In genomic region chr21:45548711-45549491, GRCh38 we compare ENCODE assay signal across 16 cellular contexts. TPM values are rescaled to one million over a fixed set of nuclear protein-coding genes. Genes with fewer than 3 reads are reported as not detected.
DNase-seq lines count a peak whose midpoint lies in the region; ATAC-seq, FAIRE-seq and TF ChIP-seq lines count a peak whose summit lies in the region.
"Had no signal": no experiment of that assay in that cellular context is flagged by ENCODE, and none has a peak within 500 bp of the region (broad histone marks: within the 10 kb centered on the region; RNA-seq: fewer than 3 reads in every experiment).

No MANE protein-coding gene starts in this region.

- peak; percentile 1 for DNase-seq in activated CD4-positive, alpha-beta T cell treated with anti-CD3 and anti-CD28 coated beads for 36 hours
- no peak for DNase-seq in activated CD4-positive, alpha-beta T cell treated with anti-CD3 and anti-CD28 coated beads for 1 hour
- DNase-seq in NCI-H2227 treated with DMSO at 0.1 percent for 48 hours (lab: John Stamatoyannopoulos, UW) (peak; percentile 11), hepatocyte (ENCODE audit: low spot score) (peak; percentile 57), posterior vena cava (ENCODE audit: low spot score) (peak; percentile 42), AG08395 (ENCODE audit: low spot score) (no peak), GM12892 (ENCODE audit: insufficient read length) (no peak), NK-92 (lab: John Stamatoyannopoulos, UW; ENCODE audit: unreplicated experiment) (no peak)
- DNase-seq: activated gamma-delta T cell, caudate nucleus, NCI-H2107, testis had no signal

- H3K9me2 ChIP-seq in hepatocyte (replicated peaks; ENCODE audit: insufficient read depth), result no peaks in the 10 kb centered on the region
- H3K9me2 ChIP-seq: SK-N-SH had no signal

- no peak overlapping the region for H3K4me2 ChIP-seq in hepatocyte
- H3K4me2 ChIP-seq: SK-N-SH had no signal

- no peaks in the 10 kb centered on the region for H3K79me2 ChIP-seq in hepatocyte

- no peaks in the 10 kb centered on the region for H3K36me3 Mint-ChIP-seq in activated CD4-positive, alpha-beta T cell treated with anti-CD3 and anti-CD28 coated beads for 36 hours (ENCODE audit: low read depth)
- H3K36me3 Mint-ChIP-seq: WTC11 had no signal

- 77% methylated on average over 9 of the region's 9 CpGs for WGBS in hepatocyte (ENCODE audit: low lambda C conversion rate, missing lambda C conversion rate)

- no peak overlapping the region for H3K4me3 Mint-ChIP-seq in activated CD4-positive, alpha-beta T cell treated with anti-CD3 and anti-CD28 coated beads for 36 hours
- H3K4me3 Mint-ChIP-seq: WTC11 had no signal

- peak overlapping the region; percentile 27 for H3K27ac ChIP-seq in hepatocyte
- H3K27ac ChIP-seq: testis had no signal

- H3K36me3 ChIP-seq in hepatocyte (replicated peaks; ENCODE audit: insufficient read depth, low read depth), result no peaks in the 10 kb centered on the region
- H3K36me3 ChIP-seq: HAP-1 had no signal

- H3K4me1 ChIP-seq in hepatocyte (ENCODE audit: insufficient read depth), result no peaks in the 10 kb centered on the region
- H3K4me1 ChIP-seq: HAP-1, testis had no signal

- H2AFZ ChIP-seq in hepatocyte, result no peak overlapping the region

- H4K20me1 ChIP-seq in hepatocyte (ENCODE audit: insufficient read depth, poor library complexity, severe bottlenecking), result no peaks in the 10 kb centered on the region

- no peak overlapping the region for H3K4me3 ChIP-seq in hepatocyte
- H3K4me3 ChIP-seq: HAP-1, testis had no signal

- no peaks in the 10 kb centered on the region for H3K27me3 ChIP-seq in hepatocyte
- H3K27me3 ChIP-seq: testis had no signal

- intact Hi-C loops in activated CD4-positive, alpha-beta T cell treated with anti-CD3 and anti-CD28 coated beads for 36 hours (cut with DNase I, micrococcal nuclease), result no loop called here
- intact Hi-C loops in posterior vena cava (cut with DNase I), result no loop called here

- no peak for ATAC-seq in activated CD4-positive, alpha-beta T cell treated with anti-CD3 and anti-CD28 coated beads for 36 hours
- ATAC-seq: WTC11 had no signal

- H3K9me3 Mint-ChIP-seq in activated CD4-positive, alpha-beta T cell treated with anti-CD3 and anti-CD28 coated beads for 36 hours (ENCODE audit: low read depth), result peaks cover 1% of the 10 kb centered on the region

- peaks cover 35% of the 10 kb centered on the region for H3K4me1 Mint-ChIP-seq in activated CD4-positive, alpha-beta T cell treated with anti-CD3 and anti-CD28 coated beads for 36 hours

- no peaks in the 10 kb centered on the region for H3K27me3 Mint-ChIP-seq in activated CD4-positive, alpha-beta T cell treated with anti-CD3 and anti-CD28 coated beads for 36 hours

- no peak for FAIRE-seq in GM12892 (lab: Jason Lieb, UNC)
- FAIRE-seq: endothelial cell of umbilical vein had no signal

- no peaks in the 10 kb centered on the region for H3K9me3 ChIP-seq in hepatocyte (ENCODE audit: low read depth)
- H3K9me3 ChIP-seq: HAP-1, SK-N-SH, testis had no signal

- peak overlapping the region; percentile 88 for H3K27ac Mint-ChIP-seq in activated CD4-positive, alpha-beta T cell treated with anti-CD3 and anti-CD28 coated beads for 36 hours
- H3K27ac Mint-ChIP-seq: WTC11 had no signal

- no peak for TF ChIP-seq POLR2A in GM12892 (IDR thresholded peaks at IDR 0.05; ENCODE audit: low read depth, low read length)

- POLR2A ChIA-PET in activated CD4-positive, alpha-beta T cell treated with anti-CD3 and anti-CD28 coated beads for 36 hours (lab: Charles Lee), result no interaction called here

- CTCF ChIA-PET in activated CD4-positive, alpha-beta T cell treated with anti-CD3 and anti-CD28 coated beads for 36 hours (lab: Charles Lee), result interaction anchor here (1.1 kb wide), 1 partner anchor 16 kb away, joined by 3 read pairs; no protein-coding TSS in a partner anchor

- no peak for TF ChIP-seq CTCF in hepatocyte (IDR thresholded peaks at IDR 0.05; ENCODE audit: poor library complexity)

RNA-seq across cellular contexts. Expression of gene SLC19A1, which starts 6.7 kb away (rescaled TPM):
- total RNA-seq in activated CD4-positive, alpha-beta T cell treated with anti-CD3 and anti-CD28 coated beads for 36 hours, result 10 to 100 TPM; 46.1 to 50.0 TPM
- total RNA-seq in hepatocyte (4.0 and 7.7 TPM in 2 replicates), posterior vena cava (1 to 10 TPM; 4.5 to 6.5 TPM)
- 16.1 and 24.8 TPM in 2 replicates for polyA plus RNA-seq in hepatocyte
- polyA plus RNA-seq in GM12892 (2012; ENCODE audit: missing spikeins), result 5.6 TPM

Comparison
In these comparisons a context has a peak if more than half of its experiments do, and no peak if none do; other contexts are left out.
1. DNase-seq: peak in activated CD4-positive, alpha-beta T cell treated with anti-CD3 and anti-CD28 coated beads for 36 hours (single experiment), NCI-H2227 treated with DMSO at 0.1 percent for 48 hours (single experiment), hepatocyte (single experiment) and posterior vena cava (single experiment); none in activated CD4-positive, alpha-beta T cell treated with anti-CD3 and anti-CD28 coated beads for 1 hour (single experiment), AG08395 (single experiment), GM12892 (single experiment) and NK-92 (single experiment).